In genomic region chr7:41698114-41698513, GRCh38 we compare ENCODE assay signal across 17 cellular contexts. TPM values are rescaled to one million over a fixed set of nuclear protein-coding genes. Genes with fewer than 3 reads are reported as not detected.
DNase-seq lines count a peak whose midpoint lies in the region; ATAC-seq and TF ChIP-seq lines count a peak whose summit lies in the region.
"Had no signal": no experiment of that assay in that cellular context is flagged by ENCODE, and none has a peak within 500 bp of the region (broad histone marks: within the 10 kb centered on the region; RNA-seq: fewer than 3 reads in every experiment).

No MANE protein-coding gene starts in this region.

- H3K4me3 Mint-ChIP-seq in mesothelial cell of epicardium, result peak overlapping the region; percentile 88
- H3K4me3 Mint-ChIP-seq in stimulated activated naive B cell treated with anti-CD40 and anti-IgM and Interleukin-4, amounts not matched to agents 10 μg/mL and 1 μg/mL and 100 μg/mL, for 72 hours, result no peak overlapping the region
- H3K4me3 Mint-ChIP-seq: activated T-cell treated with anti-CD3 and anti-CD28 coated beads, Interleukin-2, amount 50 U/mL, for 72 hours; neural progenitor cell; T-helper 1 cell treated with Interleukin-12 subunit alpha and Interleukin-12 subunit beta and Interleukin-4 antibody, amounts not matched to agents 30 μg/mL and 1 μg/mL, for 36 hours had no signal

- DNase-seq in left ventricle myocardium inferior (no peak), Right ventricle myocardium inferior (ENCODE audit: missing footprints) (no peak), epithelial cell of prostate (ENCODE audit: low read depth, low spot score) (no peak), mesothelial cell of epicardium (ENCODE audit: low spot score in 2 of 2, unreplicated experiment in 2 of 2) (no peak), vagina (ENCODE audit: extremely low spot score in 2 of 2) (no peak)
- DNase-seq in stimulated activated naive B cell treated with anti-CD40 and anti-IgM and Interleukin-4, amounts not matched to agents 10 μg/mL and 1 μg/mL and 100 μg/mL, for 72 hours, result no peak
- DNase-seq in activated CD4-positive, alpha-beta T cell treated with anti-CD3 and anti-CD28 coated beads for 1 hour, result no peak
- DNase-seq: ACHN; activated CD4-positive, alpha-beta T cell treated with anti-CD3 and anti-CD28 coated beads for 4 hours; activated T-cell treated with anti-CD3 and anti-CD28 coated beads, Interleukin-2, amount 50 U/mL, for 72 hours; DMS153; NCI-H1048; NCI-H2171 treated with DMSO at 0.1 percent for 48 hours; stimulated activated CD4-positive, alpha-beta T cell treated with anti-CD3 and anti-CD28 coated beads, Interleukin-15, amount 100 ng/mL, for 24 hours had no signal

- H3K4me1 Mint-ChIP-seq in mesothelial cell of epicardium, result peaks cover 91% of the 10 kb centered on the region
- peaks cover 11 to 24% of the 10 kb centered on the region in 2 donors for H3K4me1 Mint-ChIP-seq in stimulated activated naive B cell treated with anti-CD40 and anti-IgM and Interleukin-4, amounts not matched to agents 10 μg/mL and 1 μg/mL and 100 μg/mL, for 72 hours

- no peaks in the 10 kb centered on the region for H3K36me3 Mint-ChIP-seq in mesothelial cell of epicardium
- no peaks in the 10 kb centered on the region for H3K36me3 Mint-ChIP-seq in stimulated activated naive B cell treated with anti-CD40 and anti-IgM and Interleukin-4, amounts not matched to agents 10 μg/mL and 1 μg/mL and 100 μg/mL, for 72 hours
- H3K36me3 Mint-ChIP-seq: neural progenitor cell had no signal

- TF ChIP-seq CTCF in left ventricle myocardium inferior (IDR thresholded peaks at IDR 0.05; ENCODE audit: borderline replicate concordance) (no peak), mesothelial cell of epicardium (IDR thresholded peaks at IDR 0.05; ENCODE audit: unreplicated experiment) (no peak), vagina (IDR thresholded peaks at IDR 0.05) (no peak)

- peak overlapping the region; percentile 45 for H3K27ac Mint-ChIP-seq in mesothelial cell of epicardium
- no peak overlapping the region for H3K27ac Mint-ChIP-seq in stimulated activated naive B cell treated with anti-CD40 and anti-IgM and Interleukin-4, amounts not matched to agents 10 μg/mL and 1 μg/mL and 100 μg/mL, for 72 hours
- H3K27ac Mint-ChIP-seq: activated T-cell treated with anti-CD3 and anti-CD28 coated beads, Interleukin-2, amount 50 U/mL, for 72 hours; neural progenitor cell; T-helper 1 cell treated with Interleukin-12 subunit alpha and Interleukin-12 subunit beta and Interleukin-4 antibody, amounts not matched to agents 30 μg/mL and 1 μg/mL, for 36 hours had no signal

- ATAC-seq in Right ventricle myocardium inferior, result no peak
- no peak for ATAC-seq in GM21526 (IDR thresholded peaks at IDR 0.05; ENCODE audit: low FRiP score, unreplicated experiment)
- ATAC-seq in stimulated activated naive B cell treated with anti-CD40 and anti-IgM and Interleukin-4, amounts not matched to agents 10 μg/mL and 1 μg/mL and 100 μg/mL, for 72 hours (replicated peaks), result no peak
- ATAC-seq: activated T-cell treated with anti-CD3 and anti-CD28 coated beads, Interleukin-2, amount 50 U/mL, for 72 hours had no signal

- no peaks in the 10 kb centered on the region for H3K9me3 Mint-ChIP-seq in mesothelial cell of epicardium
- H3K9me3 Mint-ChIP-seq in stimulated activated naive B cell treated with anti-CD40 and anti-IgM and Interleukin-4, amounts not matched to agents 10 μg/mL and 1 μg/mL and 100 μg/mL, for 72 hours, result no peaks in the 10 kb centered on the region
- H3K9me3 Mint-ChIP-seq: activated T-cell treated with anti-CD3 and anti-CD28 coated beads, Interleukin-2, amount 50 U/mL, for 72 hours; neural progenitor cell; T-helper 1 cell treated with Interleukin-12 subunit alpha and Interleukin-12 subunit beta and Interleukin-4 antibody, amounts not matched to agents 30 μg/mL and 1 μg/mL, for 36 hours had no signal

- H3K4me3 ChIP-seq in left ventricle myocardium inferior, result peak overlapping the region; percentile 61
- H3K4me3 ChIP-seq in vagina, result peak overlapping the region in 1 of 2 donors; percentile 43
- H3K4me3 ChIP-seq: neural progenitor cell had no signal

- no peaks in the 10 kb centered on the region for H3K27me3 Mint-ChIP-seq in mesothelial cell of epicardium (ENCODE audit: low read depth)
- H3K27me3 Mint-ChIP-seq in stimulated activated naive B cell treated with anti-CD40 and anti-IgM and Interleukin-4, amounts not matched to agents 10 μg/mL and 1 μg/mL and 100 μg/mL, for 72 hours, result peaks cover 45 to 61% of the 10 kb centered on the region in 2 donors

- intact Hi-C loops in left ventricle myocardium inferior (cut with micrococcal nuclease), result no loop called here
- intact Hi-C loops in Right ventricle myocardium inferior (cut with DNase I), result loop anchor here (10.0 kb wide), 1 partner anchor 693 kb away; no protein-coding TSS in a partner anchor
- intact Hi-C loops in vagina (cut with DNase I), result no loop called here

- H3K4me1 ChIP-seq in left ventricle myocardium inferior (peaks cover 29% of the 10 kb centered on the region), vagina (peaks cover 22% of the 10 kb centered on the region)

- peaks cover 85% of the 10 kb centered on the region for H3K27me3 ChIP-seq in left ventricle myocardium inferior (ENCODE audit: low read depth)
- H3K27me3 ChIP-seq in vagina, result no peaks in the 10 kb centered on the region

- H3K36me3 ChIP-seq in left ventricle myocardium inferior (no peaks in the 10 kb centered on the region), vagina (no peaks in the 10 kb centered on the region)
- H3K36me3 ChIP-seq: neural progenitor cell had no signal

- H3K9me3 ChIP-seq in left ventricle myocardium inferior (replicated peaks) (no peaks in the 10 kb centered on the region), vagina (no peaks in the 10 kb centered on the region)

- no peak for TF ChIP-seq POLR2A in vagina (IDR thresholded peaks at IDR 0.05)

- H3K27ac ChIP-seq in left ventricle myocardium inferior (replicated peaks), result no peak overlapping the region
- peak overlapping the region; percentile 80 for H3K27ac ChIP-seq in epithelial cell of prostate
- H3K27ac ChIP-seq in vagina, result peak overlapping the region; percentile 3
- H3K27ac ChIP-seq: neural progenitor cell had no signal

RNA-seq across cellular contexts. Expression of gene INHBA, which starts 4.8 kb away (rescaled TPM):
- 8.6 TPM for total RNA-seq in left ventricle myocardium inferior
- total RNA-seq in Right ventricle myocardium inferior, result 0.89 TPM
- 47.6 to 51.4 TPM (median 50.6 TPM) in 3 replicates for total RNA-seq in mesothelial cell of epicardium
- total RNA-seq in vagina, result 2.2 TPM
